ENCODE assay signal across 8 cellular contexts in genomic region chr9:132507670-132508469, GRCh38.
DNase-seq lines count a peak whose midpoint lies in the region; ATAC-seq, FAIRE-seq and TF ChIP-seq lines count a peak whose summit lies in the region.

No MANE protein-coding gene starts in this region.

- intact Hi-C loops in dorsolateral prefrontal cortex (cut with DNase I), result loop anchor here (1.0 to 5.0 kb wide), 4 partner anchors 69 to 464 kb away; no protein-coding TSS in a partner anchor

- H3K9me3 ChIP-seq in lung (ENCODE audit: control insufficient read depth in 2 of 2, insufficient read depth in 1 of 2, low read length in 1 of 2), result no peaks in the 10 kb centered on the region

- TF ChIP-seq CTCF in dorsolateral prefrontal cortex (IDR thresholded peaks at IDR 0.05 in 54 of 56, conservative IDR thresholded peaks at IDR 0.05 in 2 of 56; ENCODE audit: low read depth in 1 of 56, partially characterized antibody in 56 of 56) (peak; percentile 53 to 90 (median 81)), lung (IDR thresholded peaks at IDR 0.05; ENCODE audit: control extremely low read depth, extremely low read depth) (peak; percentile 55)

- H3K27me3 ChIP-seq in dorsolateral prefrontal cortex (peaks cover 0 to 33% (median 4%) of the 10 kb centered on the region in 45 donors), lung (ENCODE audit: control insufficient read depth, insufficient read depth) (peaks cover 11% of the 10 kb centered on the region)

- FAIRE-seq in H54 (lab: Jason Lieb, UNC), result peak; percentile 78

- H3K27ac ChIP-seq in dorsolateral prefrontal cortex (no peak overlapping the region), lung (ENCODE audit: low read depth in 1 of 2, low read length in 1 of 2) (no peak overlapping the region)

- ATAC-seq in lung (ENCODE audit: insufficient read depth, low FRiP score) (no peak), HG03108 (IDR thresholded peaks at IDR 0.05; ENCODE audit: unreplicated experiment) (no peak)

- no peak for TF ChIP-seq POLR2A in H54 (IDR thresholded peaks at IDR 0.05; ENCODE audit: low read depth, low read length)

- DNase-seq in AG08396 (ENCODE audit: low spot score) (peak; percentile 90), H54 (ENCODE audit: insufficient read length, low spot score) (peak; percentile 92), NCI-H526 (lab: John Stamatoyannopoulos, UW) (peak; percentile 27 to 81), dorsolateral prefrontal cortex (peak in 9 of 10 donors; percentile 49 to 81 (median 68)), lung (ENCODE audit: low spot score) (peak; percentile 50)
- peak; percentile 40 to 57 for DNase-seq in activated CD4-positive, alpha-beta T cell treated with anti-CD3 and anti-CD28 coated beads, Interleukin-2, amount 50 U/mL, for 24 hours (ENCODE audit: low read depth in 1 of 2, low spot score in 1 of 2)
- DNase-seq in stimulated activated CD8-positive, alpha-beta memory T cell treated with anti-CD3 and anti-CD28 coated beads, Interleukin-12 subunit alpha, Interleukin-12 subunit beta, amount 100 ng/mL, for 24 hours (ENCODE audit: extremely low read depth), result peak; percentile 23

- H3K4me3 ChIP-seq in dorsolateral prefrontal cortex (no peak overlapping the region), lung (no peak overlapping the region)

- H3K4me1 ChIP-seq in lung (ENCODE audit: control insufficient read depth in 2 of 2, insufficient read depth in 2 of 2, low read length in 2 of 2), result no peaks in the 10 kb centered on the region

- H3K36me3 ChIP-seq in lung (ENCODE audit: control insufficient read depth in 2 of 2, insufficient read depth in 2 of 2, low read length in 2 of 2), result no peaks in the 10 kb centered on the region

- 43 to 46% methylated on average over 24 of the region's 24 CpGs for WGBS in lung, 2 donors

Comparison
In these comparisons a context has a peak if more than half of its experiments do, and no peak if none do; other contexts are left out.
1. DNase-seq: peak in every context shown above with its lines; median percentile 92 in H54; 90 in AG08396; 68 in dorsolateral prefrontal cortex; 54 in NCI-H526; 50 in lung; 48 in activated CD4-positive, alpha-beta T cell treated with anti-CD3 and anti-CD28 coated beads, Interleukin-2, amount 50 U/mL, for 24 hours; 23 in stimulated activated CD8-positive, alpha-beta memory T cell treated with anti-CD3 and anti-CD28 coated beads, Interleukin-12 subunit alpha, Interleukin-12 subunit beta, amount 100 ng/mL, for 24 hours.